ENCODE assay signal across 1 cellular context in genomic region chr2:240224676-240225075, GRCh38.
TF ChIP-seq lines count a peak whose summit lies in the region.

No MANE protein-coding gene starts in this region.

TF ChIP-seq in IMR-90, 13 proteins besides CTCF, POLR2A, EP300 and RAD21 (continued from another document):
- TF ChIP-seq SMC3 (IDR thresholded peaks at IDR 0.05; ENCODE audit: low read depth, low read length): no peak
- TF ChIP-seq CEBPB (IDR thresholded peaks at IDR 0.05; ENCODE audit: low read depth, low read length): no peak
